2 cellular contexts compared by ENCODE assay signal in genomic region chr12:101777476-101777875, GRCh38.
TF ChIP-seq lines count a peak whose summit lies in the region.

No MANE protein-coding gene starts in this region.

TF ChIP-seq in IMR-90, 13 proteins besides CTCF, POLR2A, EP300 and RAD21:
- TF ChIP-seq RCOR1 (IDR thresholded peaks at IDR 0.05; ENCODE audit: insufficient replicate concordance, low read length) (no peak), CEBPB (IDR thresholded peaks at IDR 0.05; ENCODE audit: low read depth, low read length) (no peak)
TF ChIP-seq in IMR-90: peak in this region for 0.

TF ChIP-seq in HepG2, 621 proteins besides CTCF, POLR2A, EP300 and RAD21:
- TF ChIP-seq, protein P1, sequence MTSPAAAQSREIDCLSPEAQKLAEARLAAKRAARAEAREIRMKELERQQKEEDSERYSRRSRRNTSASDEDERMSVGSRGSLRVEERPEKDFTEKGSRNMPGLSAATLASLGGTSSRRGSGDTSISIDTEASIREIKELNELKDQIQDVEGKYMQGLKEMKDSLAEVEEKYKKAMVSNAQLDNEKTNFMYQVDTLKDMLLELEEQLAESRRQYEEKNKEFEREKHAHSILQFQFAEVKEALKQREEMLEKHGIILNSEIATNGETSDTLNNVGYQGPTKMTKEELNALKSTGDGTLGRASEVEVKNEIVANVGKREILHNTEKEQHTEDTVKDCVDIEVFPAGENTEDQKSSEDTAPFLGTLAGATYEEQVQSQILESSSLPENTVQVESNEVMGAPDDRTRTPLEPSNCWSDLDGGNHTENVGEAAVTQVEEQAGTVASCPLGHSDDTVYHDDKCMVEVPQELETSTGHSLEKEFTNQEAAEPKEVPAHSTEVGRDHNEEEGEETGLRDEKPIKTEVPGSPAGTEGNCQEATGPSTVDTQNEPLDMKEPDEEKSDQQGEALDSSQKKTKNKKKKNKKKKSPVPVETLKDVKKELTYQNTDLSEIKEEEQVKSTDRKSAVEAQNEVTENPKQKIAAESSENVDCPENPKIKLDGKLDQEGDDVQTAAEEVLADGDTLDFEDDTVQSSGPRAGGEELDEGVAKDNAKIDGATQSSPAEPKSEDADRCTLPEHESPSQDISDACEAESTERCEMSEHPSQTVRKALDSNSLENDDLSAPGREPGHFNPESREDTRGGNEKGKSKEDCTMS (CRISPR knock-in tag; conservative IDR thresholded peaks at IDR 0.05) = no peak
- TF ChIP-seq GLI4 (CRISPR knock-in tag; IDR thresholded peaks at IDR 0.05; ENCODE audit: borderline replicate concordance) (no peak), TRIM22 (IDR thresholded peaks at IDR 0.05) (no peak), MAFK (conservative IDR thresholded peaks at IDR 0.05 in 1 of 2, IDR thresholded peaks at IDR 0.05 in 1 of 2; ENCODE audit: low read length in 2 of 2) (0 out of 4 replicates have a peak, but pooled peaks of 1 of the 2 experiments have one; percentile 23), ZNF670 (CRISPR knock-in tag; IDR thresholded peaks at IDR 0.05; ENCODE audit: borderline replicate concordance) (no peak), SNRNP70 (IDR thresholded peaks at IDR 0.05; ENCODE audit: low read depth, low read length) (no peak), MBD4 (IDR thresholded peaks at IDR 0.05; ENCODE audit: borderline replicate concordance, low read length) (no peak), HOXA3 (CRISPR knock-in tag; IDR thresholded peaks at IDR 0.05) (no peak)
